Comparison of ENCODE assay signal across 8 cellular contexts in the genomic region with DNA sequence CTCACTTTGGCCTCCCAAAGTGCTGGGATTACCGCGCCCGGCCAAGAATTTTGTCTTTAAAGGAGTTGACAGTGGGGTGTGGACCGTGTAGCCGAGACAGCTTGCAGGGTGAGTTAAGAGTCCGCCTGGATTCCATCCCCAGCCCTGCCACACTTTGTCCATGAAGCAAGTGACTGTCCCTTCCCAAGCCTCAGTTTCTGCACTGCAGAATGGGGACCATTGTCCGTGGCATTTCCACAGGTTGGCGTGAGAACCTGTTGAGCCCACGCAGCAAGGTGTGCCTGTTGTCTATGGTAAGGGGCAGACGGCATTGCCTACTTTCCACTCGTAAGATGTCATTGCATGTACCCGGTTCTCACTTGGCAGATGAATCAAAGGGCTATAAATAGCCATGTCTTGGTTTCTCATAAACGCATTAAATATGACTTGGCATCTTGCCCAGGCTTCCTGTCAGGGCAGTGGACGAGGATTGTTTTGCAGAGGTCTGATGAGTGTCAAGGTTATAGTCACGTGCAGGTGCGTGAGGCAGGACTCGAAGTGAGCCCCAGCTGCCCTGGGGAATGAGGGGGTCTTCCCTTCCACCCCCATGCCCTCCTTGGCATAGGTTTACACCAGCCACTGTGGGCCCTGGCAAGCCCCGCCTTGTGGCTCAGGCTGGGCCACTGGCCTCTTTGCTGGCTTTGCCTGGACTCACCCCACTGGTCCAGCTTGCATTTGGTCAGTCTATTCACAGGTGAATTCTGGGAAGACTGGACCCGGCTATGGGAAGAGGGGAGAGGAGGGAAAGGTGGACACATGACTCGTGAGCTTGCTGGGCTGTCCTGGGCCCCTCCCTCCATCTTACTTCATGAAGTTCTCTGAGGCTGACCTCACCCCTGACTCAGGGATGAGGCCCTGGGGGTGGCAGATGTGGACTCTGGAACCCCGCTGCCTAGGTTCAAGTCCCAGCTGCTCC.
DNase-seq lines count a peak whose midpoint lies in the region; ATAC-seq and TF ChIP-seq lines count a peak whose summit lies in the region.

No MANE protein-coding gene starts in this region.

- in situ Hi-C loops in astrocyte of the spinal cord (cut with HindIII; ENCODE audit: low sequenced_read_pairs): no loop called here

- peak; percentile 55 for ATAC-seq in GM21737 (IDR thresholded peaks at IDR 0.05; ENCODE audit: unreplicated experiment)

- peaks cover 50% of the 10 kb centered on the region for H3K4me1 Mint-ChIP-seq in T-helper 2 cell treated with Interferon-gamma antibody and Interleukin-4, amounts not matched to agents 5 μg/mL and 100 μg/mL, for 36 hours (ENCODE audit: low read depth)

- no peak for TF ChIP-seq CTCF in astrocyte of the spinal cord (IDR thresholded peaks at IDR 0.05; ENCODE audit: low read depth, low read length)

- peaks cover 3% of the 10 kb centered on the region for H3K36me3 Mint-ChIP-seq in T-helper 2 cell treated with Interferon-gamma antibody and Interleukin-4, amounts not matched to agents 5 μg/mL and 100 μg/mL, for 36 hours (ENCODE audit: low read depth)

- H3K27me3 Mint-ChIP-seq in T-helper 2 cell treated with Interferon-gamma antibody and Interleukin-4, amounts not matched to agents 5 μg/mL and 100 μg/mL, for 36 hours (ENCODE audit: low read depth): no peaks in the 10 kb centered on the region

- peak overlapping the region; percentile 24 for H3K4me3 Mint-ChIP-seq in T-helper 2 cell treated with Interferon-gamma antibody and Interleukin-4, amounts not matched to agents 5 μg/mL and 100 μg/mL, for 36 hours

- peak; percentile 83 for DNase-seq in COLO668 (lab: John Stamatoyannopoulos, UW; ENCODE audit: unreplicated experiment)
- DNase-seq in NCI-H1105 treated with DMSO at 0.1 percent for 48 hours (lab: John Stamatoyannopoulos, UW): peak; percentile 98
- DNase-seq in T-helper 2 cell treated with Interferon-gamma antibody and Interleukin-4, amounts not matched to agents 5 μg/mL and 100 μg/mL, for 36 hours (ENCODE audit: low spot score): peak; percentile 66
- peak; percentile 16 for DNase-seq in astrocyte of the spinal cord (ENCODE audit: low read depth, low spot score)
- peak; percentile 71 for DNase-seq in left kidney (ENCODE audit: low read depth, low spot score)
- DNase-seq in stimulated activated CD8-positive, alpha-beta memory T cell treated with anti-CD3 and anti-CD28 coated beads, Interleukin-2, amount 100 ng/mL, for 48 hours (ENCODE audit: low read depth in 2 of 2): peak; percentile 43 to 54
- no peak for DNase-seq in NK-92 treated with Interleukin-12 subunit alpha and Interleukin-12 subunit beta, amount 100 ng/mL, for 24 hours (lab: John Stamatoyannopoulos, UW)

- H3K9me3 Mint-ChIP-seq in T-helper 2 cell treated with Interferon-gamma antibody and Interleukin-4, amounts not matched to agents 5 μg/mL and 100 μg/mL, for 36 hours: peaks cover 2% of the 10 kb centered on the region

- H3K4me3 ChIP-seq in astrocyte of the spinal cord (ENCODE audit: low read depth, low read length): no peak overlapping the region

- H3K27ac Mint-ChIP-seq in T-helper 2 cell treated with Interferon-gamma antibody and Interleukin-4, amounts not matched to agents 5 μg/mL and 100 μg/mL, for 36 hours: peak overlapping the region; percentile 82
